ENCODE assay signal across 18 cellular contexts in genomic region chr6:42383421-42384208, GRCh38.
DNase-seq lines count a peak whose midpoint lies in the region; ATAC-seq and TF ChIP-seq lines count a peak whose summit lies in the region.
"Had no signal": no experiment of that assay in that cellular context is flagged by ENCODE, and none has a peak within 500 bp of the region (broad histone marks: within the 10 kb centered on the region; RNA-seq: fewer than 3 reads in every experiment).

No MANE protein-coding gene starts in this region.

- peaks cover 44% of the 10 kb centered on the region for H3K4me1 ChIP-seq in CD8-positive, alpha-beta memory T cell (ENCODE audit: insufficient read depth, low read length)
- peaks cover 43 to 54% of the 10 kb centered on the region in 2 donors for H3K4me1 ChIP-seq in naive thymus-derived CD4-positive, alpha-beta T cell (ENCODE audit: control insufficient read depth in 2 of 2, insufficient read depth in 2 of 2, low read length in 2 of 2)
- H3K4me1 ChIP-seq: foreskin keratinocyte, neural progenitor cell, upper lobe of right lung had no signal

- peaks cover 18% of the 10 kb centered on the region for H3K36me3 Mint-ChIP-seq in activated CD4-positive, alpha-beta T cell treated with anti-CD3 and anti-CD28 coated beads, Interleukin-2, amount 10 ng/mL, durations not matched to agents 7 days and 5 days (ENCODE audit: low read depth)
- peaks cover 5 to 12% (median 6%) of the 10 kb centered on the region in 3 donors for H3K36me3 Mint-ChIP-seq in CD8-positive, alpha-beta memory T cell
- H3K36me3 Mint-ChIP-seq in activated CD8-positive, alpha-beta T cell treated with anti-CD3 and anti-CD28 coated beads for 36 hours (ENCODE audit: low read depth): peaks cover 5% of the 10 kb centered on the region
- H3K36me3 Mint-ChIP-seq in naive thymus-derived CD4-positive, alpha-beta T cell: peaks cover 0 to 21% (median 5%) of the 10 kb centered on the region in 5 donors
- H3K36me3 Mint-ChIP-seq: neural progenitor cell had no signal

- peaks cover 78% of the 10 kb centered on the region for H3K4me1 Mint-ChIP-seq in activated CD4-positive, alpha-beta T cell treated with anti-CD3 and anti-CD28 coated beads, Interleukin-2, amount 10 ng/mL, durations not matched to agents 7 days and 5 days
- H3K4me1 Mint-ChIP-seq in CD8-positive, alpha-beta memory T cell: peaks cover 70 to 97% (median 90%) of the 10 kb centered on the region in 3 donors
- peaks cover 71% of the 10 kb centered on the region for H3K4me1 Mint-ChIP-seq in activated CD8-positive, alpha-beta T cell treated with anti-CD3 and anti-CD28 coated beads for 36 hours (ENCODE audit: low read depth)
- H3K4me1 Mint-ChIP-seq in naive thymus-derived CD4-positive, alpha-beta T cell: peaks cover 50 to 91% (median 75%) of the 10 kb centered on the region in 7 donors
- H3K4me1 Mint-ChIP-seq: neural progenitor cell had no signal

- no peaks in the 10 kb centered on the region for H3K9me3 Mint-ChIP-seq in activated CD4-positive, alpha-beta T cell treated with anti-CD3 and anti-CD28 coated beads, Interleukin-2, amount 10 ng/mL, durations not matched to agents 7 days and 5 days
- H3K9me3 Mint-ChIP-seq in CD8-positive, alpha-beta memory T cell: no peaks in the 10 kb centered on the region
- no peaks in the 10 kb centered on the region for H3K9me3 Mint-ChIP-seq in activated CD8-positive, alpha-beta T cell treated with anti-CD3 and anti-CD28 coated beads for 36 hours
- no peaks in the 10 kb centered on the region for H3K9me3 Mint-ChIP-seq in naive thymus-derived CD4-positive, alpha-beta T cell
- H3K9me3 Mint-ChIP-seq: neural progenitor cell had no signal

- intact Hi-C loops in activated CD8-positive, alpha-beta T cell treated with anti-CD3 and anti-CD28 coated beads for 36 hours (cut with micrococcal nuclease): no loop called here
- intact Hi-C loops in naive thymus-derived CD4-positive, alpha-beta T cell (cut with micrococcal nuclease): no loop called here

- no peak overlapping the region for H3K4me3 Mint-ChIP-seq in activated CD4-positive, alpha-beta T cell treated with anti-CD3 and anti-CD28 coated beads, Interleukin-2, amount 10 ng/mL, durations not matched to agents 7 days and 5 days
- H3K4me3 Mint-ChIP-seq in CD8-positive, alpha-beta memory T cell: peak overlapping the region in 1 of 7 donors; percentile 10
- H3K4me3 Mint-ChIP-seq in activated CD8-positive, alpha-beta T cell treated with anti-CD3 and anti-CD28 coated beads for 36 hours: no peak overlapping the region
- no peak overlapping the region for H3K4me3 Mint-ChIP-seq in naive thymus-derived CD4-positive, alpha-beta T cell
- H3K4me3 Mint-ChIP-seq: neural progenitor cell had no signal

- ATAC-seq in activated CD8-positive, alpha-beta T cell treated with anti-CD3 and anti-CD28 coated beads for 36 hours: peak; percentile 67
- ATAC-seq in naive thymus-derived CD4-positive, alpha-beta T cell: no peak
- ATAC-seq in HG02759 (IDR thresholded peaks at IDR 0.05; ENCODE audit: unreplicated experiment): no peak
- ATAC-seq: foreskin keratinocyte, upper lobe of right lung had no signal

- no peaks in the 10 kb centered on the region for H3K27me3 Mint-ChIP-seq in activated CD4-positive, alpha-beta T cell treated with anti-CD3 and anti-CD28 coated beads, Interleukin-2, amount 10 ng/mL, durations not matched to agents 7 days and 5 days
- H3K27me3 Mint-ChIP-seq in CD8-positive, alpha-beta memory T cell: no peaks in the 10 kb centered on the region
- H3K27me3 Mint-ChIP-seq in activated CD8-positive, alpha-beta T cell treated with anti-CD3 and anti-CD28 coated beads for 36 hours: no peaks in the 10 kb centered on the region
- H3K27me3 Mint-ChIP-seq in naive thymus-derived CD4-positive, alpha-beta T cell: no peaks in the 10 kb centered on the region

- no peak for DNase-seq in activated CD4-positive, alpha-beta T cell treated with anti-CD3 and anti-CD28 coated beads, Interleukin-2, amount 10 ng/mL, durations not matched to agents 7 days and 5 days
- DNase-seq in activated CD4-positive, alpha-beta T cell treated with anti-CD3 and anti-CD28 coated beads for 1 hour: no peak
- no peak for DNase-seq in CD8-positive, alpha-beta memory T cell
- no peak for DNase-seq in activated CD8-positive, alpha-beta T cell treated with anti-CD3 and anti-CD28 coated beads for 36 hours
- no peak for DNase-seq in naive thymus-derived CD4-positive, alpha-beta T cell
- DNase-seq in islet precursor cell (no peak), HK-2 (ENCODE audit: unreplicated experiment) (no peak)
- DNase-seq: activated CD4-positive, CD25-positive, alpha-beta regulatory T cell treated with anti-CD3 and anti-CD28 coated beads, Interleukin-2, amount 50 U/mL, for 72 hours; erythroblast; foreskin keratinocyte; NCI-H2107; NCI-H510A treated with DMSO at 0.1 percent for 48 hours; SK-N-SH; upper lobe of right lung had no signal

- H3K27me3 ChIP-seq in CD8-positive, alpha-beta memory T cell (ENCODE audit: insufficient read depth, low read length, poor library complexity, severe bottlenecking): no peaks in the 10 kb centered on the region
- no peaks in the 10 kb centered on the region for H3K27me3 ChIP-seq in naive thymus-derived CD4-positive, alpha-beta T cell (ENCODE audit: control insufficient read depth in 2 of 2, insufficient read depth in 2 of 2, low read length in 2 of 2)
- H3K27me3 ChIP-seq: foreskin keratinocyte, hepatocyte, neural progenitor cell, upper lobe of right lung had no signal

- POLR2A ChIA-PET in activated CD4-positive, alpha-beta T cell treated with anti-CD3 and anti-CD28 coated beads, Interleukin-2, amount 10 ng/mL, durations not matched to agents 7 days and 5 days (lab: Charles Lee): interaction anchor here (0.6 to 1.1 kb wide), 2 partner anchors 16 to 23 kb away, joined by 4 read pairs; no protein-coding TSS in a partner anchor
- POLR2A ChIA-PET in CD8-positive, alpha-beta memory T cell (lab: Charles Lee): no interaction called here
- POLR2A ChIA-PET in activated CD8-positive, alpha-beta T cell treated with anti-CD3 and anti-CD28 coated beads for 36 hours (lab: Charles Lee): interaction anchor here (1.2 to 3.4 kb wide), 2 partner anchors 7 to 27 kb away, joined by 3 to 20 read pairs; no protein-coding TSS in a partner anchor
- POLR2A ChIA-PET in naive thymus-derived CD4-positive, alpha-beta T cell (lab: Charles Lee): interaction anchor here (1.3 to 9.4 kb wide), 2 partner anchors 8 to 16 kb away, joined by 5 to 114 read pairs; no protein-coding TSS in a partner anchor

- H3K36me3 ChIP-seq in CD8-positive, alpha-beta memory T cell (ENCODE audit: insufficient read depth, low read length): no peaks in the 10 kb centered on the region
- H3K36me3 ChIP-seq in naive thymus-derived CD4-positive, alpha-beta T cell (ENCODE audit: control insufficient read depth in 2 of 3, insufficient read depth in 3 of 3, low read length in 3 of 3): no peaks in the 10 kb centered on the region
- H3K36me3 ChIP-seq: neural progenitor cell, upper lobe of right lung had no signal

- H3K27ac ChIP-seq in CD8-positive, alpha-beta memory T cell (ENCODE audit: low read depth, low read length): no peak overlapping the region
- no peak overlapping the region for H3K27ac ChIP-seq in naive thymus-derived CD4-positive, alpha-beta T cell (ENCODE audit: low read depth, low read length)
- H3K27ac ChIP-seq: foreskin keratinocyte, hepatocyte, HL-60, neural progenitor cell, upper lobe of right lung had no signal

- TF ChIP-seq CTCF in activated CD8-positive, alpha-beta T cell treated with anti-CD3 and anti-CD28 coated beads for 36 hours (IDR thresholded peaks at IDR 0.05): no peak

- CTCF ChIA-PET in activated CD4-positive, alpha-beta T cell treated with anti-CD3 and anti-CD28 coated beads, Interleukin-2, amount 10 ng/mL, durations not matched to agents 7 days and 5 days (lab: Charles Lee): interaction anchor here (1.2 kb wide), 1 partner anchor 23 kb away, joined by 3 read pairs; no protein-coding TSS in a partner anchor
- CTCF ChIA-PET in CD8-positive, alpha-beta memory T cell (lab: Charles Lee): interaction anchor here (1.2 kb wide), 1 partner anchor 9 kb away, joined by 3 read pairs; no protein-coding TSS in a partner anchor
- CTCF ChIA-PET in activated CD8-positive, alpha-beta T cell treated with anti-CD3 and anti-CD28 coated beads for 36 hours (lab: Charles Lee): interaction anchor here (1.2 to 1.7 kb wide), 2 partner anchors 149 to 164 kb away, joined by 3 to 4 read pairs; no protein-coding TSS in a partner anchor
- CTCF ChIA-PET in naive thymus-derived CD4-positive, alpha-beta T cell (lab: Charles Lee): interaction anchor here (1.5 kb wide), 1 partner anchor 149 kb away, joined by 4 read pairs; no protein-coding TSS in a partner anchor

- H3K9me3 ChIP-seq in CD8-positive, alpha-beta memory T cell (ENCODE audit: low read length): no peaks in the 10 kb centered on the region
- H3K9me3 ChIP-seq in naive thymus-derived CD4-positive, alpha-beta T cell (ENCODE audit: control insufficient read depth in 2 of 3, low read length in 3 of 3): no peaks in the 10 kb centered on the region
- H3K9me3 ChIP-seq: SK-N-SH, upper lobe of right lung had no signal

- H3K27ac Mint-ChIP-seq in activated CD4-positive, alpha-beta T cell treated with anti-CD3 and anti-CD28 coated beads, Interleukin-2, amount 10 ng/mL, durations not matched to agents 7 days and 5 days: peak overlapping the region; percentile 38
- H3K27ac Mint-ChIP-seq in CD8-positive, alpha-beta memory T cell: peak overlapping the region in 5 of 8 donors; percentile 30 to 71 (median 58)
- H3K27ac Mint-ChIP-seq in activated CD8-positive, alpha-beta T cell treated with anti-CD3 and anti-CD28 coated beads for 36 hours: peak overlapping the region; percentile 82
- peak overlapping the region in 8 of 9 donors; percentile 18 to 100 (median 58) for H3K27ac Mint-ChIP-seq in naive thymus-derived CD4-positive, alpha-beta T cell
- H3K27ac Mint-ChIP-seq: neural progenitor cell had no signal

- H3K4me3 ChIP-seq in CD8-positive, alpha-beta memory T cell (ENCODE audit: low read length): no peak overlapping the region
- H3K4me3 ChIP-seq in naive thymus-derived CD4-positive, alpha-beta T cell (ENCODE audit: low read length): no peak overlapping the region
- H3K4me3 ChIP-seq: hepatocyte, neural progenitor cell, upper lobe of right lung had no signal
